8 cellular contexts compared by ENCODE assay signal in the genomic region with DNA sequence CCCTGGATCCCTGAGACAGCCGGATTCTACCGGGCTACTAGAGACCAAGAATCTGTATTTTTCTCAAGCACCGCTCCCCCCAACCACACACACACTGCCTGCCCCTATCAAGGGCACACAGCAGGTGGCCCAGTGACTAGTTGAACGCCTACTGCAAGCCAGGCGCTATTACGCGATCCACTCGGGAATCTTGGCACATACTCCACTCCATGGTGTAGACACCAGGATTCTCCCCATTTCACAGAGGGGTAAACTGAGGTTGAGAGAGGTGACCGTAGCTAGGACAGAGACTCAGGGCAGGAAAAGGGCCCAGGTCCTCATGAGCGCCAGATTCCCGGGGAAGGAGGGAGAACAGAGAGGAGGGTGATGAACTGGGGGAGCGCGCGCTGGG. TPM values are rescaled to one million over a fixed set of nuclear protein-coding genes. Genes with fewer than 3 reads are reported as not detected.
DNase-seq lines count a peak whose midpoint lies in the region; ATAC-seq and TF ChIP-seq lines count a peak whose summit lies in the region.

No MANE protein-coding gene starts in this region.

- peak overlapping the region; percentile 83 for H3K27ac ChIP-seq in BLaER1
- H3K27ac ChIP-seq in coronary artery = peak overlapping the region; percentile 88 to 91
- H3K27ac ChIP-seq in naive thymus-derived CD4-positive, alpha-beta T cell (ENCODE audit: low read depth, low read length) = peak overlapping the region; percentile 90

- CTCF ChIA-PET in naive thymus-derived CD4-positive, alpha-beta T cell (lab: Charles Lee) = no interaction called here

- no peaks in the 10 kb centered on the region for H3K27me3 Mint-ChIP-seq in naive thymus-derived CD4-positive, alpha-beta T cell

- H3K4me3 ChIP-seq in BLaER1 (peak overlapping the region; percentile 98), coronary artery (peak overlapping the region; percentile 81)
- peak overlapping the region; percentile 94 for H3K4me3 ChIP-seq in naive thymus-derived CD4-positive, alpha-beta T cell (ENCODE audit: low read length)

- no peak for TF ChIP-seq CTCF in coronary artery (IDR thresholded peaks at IDR 0.05)

- peaks cover 18% of the 10 kb centered on the region for H3K36me3 ChIP-seq in BLaER1
- H3K36me3 ChIP-seq in naive thymus-derived CD4-positive, alpha-beta T cell (ENCODE audit: control insufficient read depth in 2 of 3, insufficient read depth in 3 of 3, low read length in 3 of 3) = peaks cover 0 to 21% (median 0%) of the 10 kb centered on the region in 3 experiments

- H3K9ac ChIP-seq in BLaER1 = peak overlapping the region; percentile 86

- peaks cover 14% of the 10 kb centered on the region for H3K4me1 ChIP-seq in BLaER1
- H3K4me1 ChIP-seq in naive thymus-derived CD4-positive, alpha-beta T cell (ENCODE audit: control insufficient read depth in 2 of 2, insufficient read depth in 2 of 2, low read length in 2 of 2) = peaks cover 4 to 9% of the 10 kb centered on the region in 2 donors

- H3K36me3 Mint-ChIP-seq in naive thymus-derived CD4-positive, alpha-beta T cell = peaks cover 0 to 17% (median 0%) of the 10 kb centered on the region in 5 donors

- no peaks in the 10 kb centered on the region for H4K20me1 ChIP-seq in BLaER1

- peak overlapping the region; percentile 81 to 92 (median 85) for H3K27ac Mint-ChIP-seq in naive thymus-derived CD4-positive, alpha-beta T cell

- peak; percentile 18 for DNase-seq in LHCN-M2 (ENCODE audit: low read depth)
- DNase-seq in coronary artery (ENCODE audit: low spot score) = no peak
- no peak for DNase-seq in naive thymus-derived CD4-positive, alpha-beta T cell
- no peak for DNase-seq in NCI-H2081 treated with DMSO at 0.1 percent for 48 hours (lab: John Stamatoyannopoulos, UW)
- DNase-seq in DMS153 treated with DMSO at 0.1 percent for 48 hours (lab: John Stamatoyannopoulos, UW; ENCODE audit: unreplicated experiment) = no peak

- no peaks in the 10 kb centered on the region for H3K27me3 ChIP-seq in BLaER1
- H3K27me3 ChIP-seq in naive thymus-derived CD4-positive, alpha-beta T cell (ENCODE audit: control insufficient read depth in 2 of 2, insufficient read depth in 2 of 2, low read length in 2 of 2) = no peaks in the 10 kb centered on the region

- peak overlapping the region; percentile 94 for H3K4me2 ChIP-seq in BLaER1

- no peaks in the 10 kb centered on the region for H3K9me3 Mint-ChIP-seq in naive thymus-derived CD4-positive, alpha-beta T cell

- ATAC-seq in naive thymus-derived CD4-positive, alpha-beta T cell = no peak
- ATAC-seq in HG03460 (IDR thresholded peaks at IDR 0.05; ENCODE audit: unreplicated experiment) (no peak), GM21786 (IDR thresholded peaks at IDR 0.05; ENCODE audit: unreplicated experiment) (no peak)

- POLR2A ChIA-PET in naive thymus-derived CD4-positive, alpha-beta T cell (lab: Charles Lee) = interaction anchor here (1.4 kb wide), 1 partner anchor 19 kb away, joined by 4 read pairs; no protein-coding TSS in a partner anchor

- no peaks in the 10 kb centered on the region for H3K9me3 ChIP-seq in BLaER1
- H3K9me3 ChIP-seq in naive thymus-derived CD4-positive, alpha-beta T cell (ENCODE audit: control insufficient read depth in 2 of 3, low read length in 3 of 3) = no peaks in the 10 kb centered on the region

- peaks cover 8 to 21% (median 8%) of the 10 kb centered on the region in 7 donors for H3K4me1 Mint-ChIP-seq in naive thymus-derived CD4-positive, alpha-beta T cell

- intact Hi-C loops in naive thymus-derived CD4-positive, alpha-beta T cell (cut with micrococcal nuclease) = loop anchor here (1.0 to 10.0 kb wide), 5 partner anchors 11 to 569 kb away; partner anchors contain the start of genes PPAN (in 2 of the 2), ILF3 (in 1 of the 2) and PIN1 (in 1 of the 2)

- H3K4me3 Mint-ChIP-seq in naive thymus-derived CD4-positive, alpha-beta T cell = peak overlapping the region; percentile 75 to 92 (median 90)

RNA-seq across cellular contexts. Expression of gene SHFL, which starts 0.5 kb away (rescaled TPM):
- total RNA-seq in LHCN-M2 (2014; rRNA removed) = 29.0 and 29.5 TPM in 2 replicates
- polyA plus RNA-seq in LHCN-M2 (2012) = 21.6 TPM
- 100 to 1,000 TPM in 3 of 5 experiments, 10 to 100 TPM in 2; 67.8 to 112 (median 102) TPM for total RNA-seq in naive thymus-derived CD4-positive, alpha-beta T cell
- polyA plus RNA-seq in naive thymus-derived CD4-positive, alpha-beta T cell = 10 to 100 TPM; 37.0 to 52.0 TPM

RNA-seq across cellular contexts. Expression of gene ANGPTL6, which starts 16.8 kb away (rescaled TPM):
- 0.06 and 0.19 TPM in 2 replicates for total RNA-seq in LHCN-M2 (2014; rRNA removed)
- polyA plus RNA-seq in LHCN-M2 (2012) = 0.21 TPM
- total RNA-seq in naive thymus-derived CD4-positive, alpha-beta T cell = 1 to 10 TPM in 3 of 5 experiments, under 1 TPM in 2; 0.68 to 1.7 (median 1.0) TPM
- under 1 TPM; 0.23 to 0.48 TPM for polyA plus RNA-seq in naive thymus-derived CD4-positive, alpha-beta T cell

RNA-seq across cellular contexts. Expression of gene PPAN, which starts 20.5 kb away (rescaled TPM):
- total RNA-seq in LHCN-M2 (2014; rRNA removed) = 37.8 and 41.6 TPM in 2 replicates
- polyA plus RNA-seq in LHCN-M2 (2012) = 32.1 TPM
- total RNA-seq in naive thymus-derived CD4-positive, alpha-beta T cell = 100 to 1,000 TPM in 4 of 5 experiments, 10 to 100 TPM in 1; 87.6 to 122 (median 109) TPM
- 10 to 100 TPM; 24.9 to 46.6 TPM for polyA plus RNA-seq in naive thymus-derived CD4-positive, alpha-beta T cell

RNA-seq across cellular contexts. Expression of gene P2RY11, which starts 25.9 kb away (rescaled TPM):
- 2.8 and 3.5 TPM in 2 replicates for total RNA-seq in LHCN-M2 (2014; rRNA removed)
- polyA plus RNA-seq in LHCN-M2 (2012) = 6.0 TPM
- 10 to 100 TPM; 41.0 to 89.3 (median 58.9) TPM for total RNA-seq in naive thymus-derived CD4-positive, alpha-beta T cell
- 1 to 10 TPM; 2.7 to 3.1 TPM for polyA plus RNA-seq in naive thymus-derived CD4-positive, alpha-beta T cell

RNA-seq across cellular contexts. Expression of gene EIF3G, which starts 34.1 kb away (rescaled TPM):
- 269 and 297 TPM in 2 replicates for total RNA-seq in LHCN-M2 (2014; rRNA removed)
- 285 TPM for polyA plus RNA-seq in LHCN-M2 (2012)
- total RNA-seq in naive thymus-derived CD4-positive, alpha-beta T cell = 100 to 1,000 TPM; 242 to 356 (median 328) TPM
- polyA plus RNA-seq in naive thymus-derived CD4-positive, alpha-beta T cell = 100 to 1,000 TPM; 240 to 294 TPM
